In genomic region chr17:78427140-78427539, GRCh38 we compare ENCODE assay signal across 27 cellular contexts.
"Had no signal": no experiment of that assay in that cellular context is flagged by ENCODE, and none has a peak within 500 bp of the region (broad histone marks: within the 10 kb centered on the region; RNA-seq: fewer than 3 reads in every experiment).

No MANE protein-coding gene starts in this region.

- H3K4me3 ChIP-seq: MG63, Peyer's patch, SJSA1 had no signal

- H3K4me3 Mint-ChIP-seq: activated B cell treated with CpG ODN at 0.5 μM for 24 hours; activated CD4-positive, alpha-beta T cell treated with anti-CD3 and anti-CD28 coated beads, Interleukin-2, amount 10 ng/mL, durations not matched to agents 24 days and 14 days; activated CD8-positive, alpha-beta memory T cell treated with anti-CD3 and anti-CD28 coated beads, Interleukin-2, amount 10 ng/mL, durations not matched to agents 7 days and 5 days; activated naive CD8-positive, alpha-beta T cell treated with anti-CD3 and anti-CD28 coated beads for 36 hours; activated T-helper 1 cell treated with anti-CD3 and anti-CD28 coated beads, Interleukin-12 subunit alpha, Interleukin-12 subunit beta, Interleukin-2, Interleukin-4 antibody, amounts not matched to agents 30 ng/mL and 10 ng/mL and 1 ng/mL, durations not matched to agents 14 hours and 24 hours and 36 hours; T-helper 17 cell had no signal

- H3K4me1 Mint-ChIP-seq: activated B cell treated with CpG ODN at 0.5 μM for 24 hours had no signal

- H3K27me3 ChIP-seq: MG63, Peyer's patch, SJSA1 had no signal

- H3K4me1 ChIP-seq: Peyer's patch had no signal

- H3K27ac Mint-ChIP-seq: activated B cell treated with CpG ODN at 0.5 μM for 24 hours; activated CD4-positive, alpha-beta T cell treated with anti-CD3 and anti-CD28 coated beads, Interleukin-2, amount 10 ng/mL, durations not matched to agents 24 days and 14 days; activated CD8-positive, alpha-beta memory T cell treated with anti-CD3 and anti-CD28 coated beads, Interleukin-2, amount 10 ng/mL, durations not matched to agents 7 days and 5 days; activated naive CD8-positive, alpha-beta T cell treated with anti-CD3 and anti-CD28 coated beads for 36 hours; activated T-helper 1 cell treated with anti-CD3 and anti-CD28 coated beads, Interleukin-12 subunit alpha, Interleukin-12 subunit beta, Interleukin-2, Interleukin-4 antibody, amounts not matched to agents 30 ng/mL and 10 ng/mL and 1 ng/mL, durations not matched to agents 14 hours and 24 hours and 36 hours; T-helper 17 cell had no signal

- H3K9me3 ChIP-seq: MG63, Peyer's patch, SJSA1 had no signal

- H3K27ac ChIP-seq: Peyer's patch, RWPE1, SJSA1 had no signal

- ATAC-seq: activated CD8-positive, alpha-beta memory T cell treated with anti-CD3 and anti-CD28 coated beads, Interleukin-2, amount 10 ng/mL, durations not matched to agents 7 days and 5 days; SK-N-SH treated with all-trans-retinoic acid at 6 μM for 48 hours; T-helper 17 cell had no signal

- DNase-seq: activated B cell treated with CpG ODN at 0.5 μM for 24 hours; activated CD4-positive, alpha-beta T cell treated with anti-CD3 and anti-CD28 coated beads for 1 hour; activated CD4-positive, alpha-beta T cell treated with anti-CD3 and anti-CD28 coated beads, Interleukin-2, amount 10 ng/mL, durations not matched to agents 24 days and 14 days; activated CD4-positive, alpha-beta T cell treated with anti-CD3 and anti-CD28 coated beads, Interleukin-2, amount 50 U/mL, for 48 hours; activated CD8-positive, alpha-beta memory T cell treated with anti-CD3 and anti-CD28 coated beads, Interleukin-2, amount 10 ng/mL, durations not matched to agents 7 days and 5 days; activated effector memory CD4-positive, alpha-beta T cell treated with Interleukin-2 at 50 U/mL for 16 hours; activated naive CD4-positive, alpha-beta T cell; activated naive CD8-positive, alpha-beta T cell treated with anti-CD3 and anti-CD28 coated beads for 36 hours; cerebellar nuclear complex; MG63; MV-4-11; NCI-H1092 treated with DMSO at 0.1 percent for 48 hours; NCI-H1436 treated with DMSO at 0.1 percent for 48 hours; NCI-H187; NCI-H2081; NCI-H510A treated with DMSO at 0.1 percent for 48 hours; NCI-H69; NK-92 treated with Interleukin-12 subunit alpha and Interleukin-12 subunit beta, amount 100 ng/mL, for 24 hours; Peyer's patch; SHP77; SW 1271; T-helper 17 cell; T-helper 9 cell had no signal

- H3K27me3 Mint-ChIP-seq: activated B cell treated with CpG ODN at 0.5 μM for 24 hours; activated CD4-positive, alpha-beta T cell treated with anti-CD3 and anti-CD28 coated beads, Interleukin-2, amount 10 ng/mL, durations not matched to agents 24 days and 14 days; activated CD8-positive, alpha-beta memory T cell treated with anti-CD3 and anti-CD28 coated beads, Interleukin-2, amount 10 ng/mL, durations not matched to agents 7 days and 5 days; activated naive CD8-positive, alpha-beta T cell treated with anti-CD3 and anti-CD28 coated beads for 36 hours; T-helper 17 cell had no signal

- H3K9me3 Mint-ChIP-seq: activated B cell treated with CpG ODN at 0.5 μM for 24 hours; activated CD4-positive, alpha-beta T cell treated with anti-CD3 and anti-CD28 coated beads, Interleukin-2, amount 10 ng/mL, durations not matched to agents 24 days and 14 days; activated naive CD8-positive, alpha-beta T cell treated with anti-CD3 and anti-CD28 coated beads for 36 hours; activated T-helper 1 cell treated with anti-CD3 and anti-CD28 coated beads, Interleukin-12 subunit alpha, Interleukin-12 subunit beta, Interleukin-2, Interleukin-4 antibody, amounts not matched to agents 30 ng/mL and 10 ng/mL and 1 ng/mL, durations not matched to agents 14 hours and 24 hours and 36 hours had no signal
